In genomic region chr9:11743356-11743755, GRCh38 we compare ENCODE assay signal across 8 cellular contexts.
"Had no signal": no experiment of that assay in that cellular context is flagged by ENCODE, and none has a peak within 500 bp of the region (broad histone marks: within the 10 kb centered on the region; RNA-seq: fewer than 3 reads in every experiment).

No MANE protein-coding gene starts in this region.

- H3K4me2 ChIP-seq: GM23338 had no signal

- H3K4me3 ChIP-seq: GM23248, GM23338 had no signal

- H3K27ac ChIP-seq: GM23248 had no signal

- DNase-seq: GM23248, GOT3, H7, H9, HCEC 1CT, HFFc6 had no signal

- H2AFZ ChIP-seq: GM23248, GM23338 had no signal

- ATAC-seq: GM23338, HCT116 had no signal

- H3K9ac ChIP-seq: GM23248 had no signal
